7 cellular contexts compared by ENCODE assay signal in the genomic region with DNA sequence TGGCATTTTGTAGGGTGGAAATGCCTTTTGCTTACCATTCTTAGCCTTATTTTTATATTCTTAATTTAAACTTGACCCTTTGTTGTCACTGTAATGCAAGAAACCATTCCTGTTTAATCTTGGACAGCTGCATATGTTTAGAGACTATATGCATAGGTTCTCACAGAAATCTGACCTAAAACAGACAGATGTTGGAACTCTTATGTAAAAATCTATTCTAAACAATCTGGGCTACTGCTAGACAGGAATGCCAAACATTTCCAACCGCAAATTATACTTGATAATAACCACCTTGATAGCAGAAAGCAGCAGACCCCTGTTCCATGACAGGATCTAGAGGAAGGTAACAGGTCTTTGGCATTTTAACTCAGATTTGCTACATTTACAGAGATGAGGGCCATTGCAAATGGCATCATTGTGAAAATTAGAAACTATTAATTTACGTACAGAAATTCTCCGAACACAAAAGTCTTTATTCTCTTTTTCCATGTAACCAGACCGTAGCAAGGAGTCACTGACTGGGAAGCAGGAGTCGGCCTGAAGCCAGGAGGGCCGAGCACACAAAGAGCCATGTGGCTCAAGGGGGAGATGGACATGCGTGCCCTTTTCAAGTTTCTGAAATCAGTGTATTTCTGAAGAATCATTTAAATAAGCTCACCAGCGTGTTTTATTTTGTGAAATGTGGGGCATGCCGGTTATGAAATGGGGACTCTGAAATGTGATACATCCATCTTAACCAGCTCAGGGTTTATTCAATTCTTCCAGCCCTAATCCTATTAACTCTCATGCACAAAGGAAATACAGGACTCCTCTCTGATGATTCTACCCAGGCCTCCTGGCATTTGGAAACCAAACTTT.
A peak's percentile ranks its signal among the peaks of the same experiment; 100 is the strongest.
DNase-seq lines count a peak whose midpoint lies in the region; ATAC-seq and TF ChIP-seq lines count a peak whose summit lies in the region.

No MANE protein-coding gene starts in this region.

- no peak overlapping the region for H3K27ac Mint-ChIP-seq in activated CD4-positive, alpha-beta T cell treated with anti-CD3 and anti-CD28 coated beads, Interleukin-2, amount 10 ng/mL, durations not matched to agents 24 days and 14 days

- H3K9me3 ChIP-seq in tibial artery: no peaks in the 10 kb centered on the region

- H3K36me3 Mint-ChIP-seq in activated CD4-positive, alpha-beta T cell treated with anti-CD3 and anti-CD28 coated beads, Interleukin-2, amount 10 ng/mL, durations not matched to agents 24 days and 14 days (ENCODE audit: low read depth): no peaks in the 10 kb centered on the region

- peaks cover 0 to 80% (median 41%) of the 10 kb centered on the region in 4 donors for H3K4me1 ChIP-seq in tibial artery

- no peaks in the 10 kb centered on the region for H3K9me3 Mint-ChIP-seq in activated CD4-positive, alpha-beta T cell treated with anti-CD3 and anti-CD28 coated beads, Interleukin-2, amount 10 ng/mL, durations not matched to agents 24 days and 14 days

- H3K36me3 ChIP-seq in tibial artery: no peaks in the 10 kb centered on the region

- TF ChIP-seq CTCF in tibial artery (IDR thresholded peaks at IDR 0.05): no peak

- H3K27ac ChIP-seq in cingulate gyrus (ENCODE audit: low read depth, low read length) (peak overlapping the region; percentile 7), tibial artery (peak overlapping the region; percentile 80)

- intact Hi-C loops in tibial artery (cut with DNase I; ENCODE audit: low total_unique reads): no loop called here
- intact Hi-C loops in activated CD4-positive, alpha-beta T cell treated with anti-CD3 and anti-CD28 coated beads, Interleukin-2, amount 10 ng/mL, durations not matched to agents 24 days and 14 days (cut with micrococcal nuclease): no loop called here

- peak; percentile 23 for DNase-seq in NCI-H2227 (lab: John Stamatoyannopoulos, UW; ENCODE audit: unreplicated experiment)
- peak; percentile 68 for DNase-seq in medulla oblongata (ENCODE audit: extremely low spot score)
- DNase-seq in tibial artery: peak; percentile 51 to 74
- DNase-seq in COR-L47 (lab: John Stamatoyannopoulos, UW): no peak
- no peak for DNase-seq in activated CD4-positive, alpha-beta T cell treated with anti-CD3 and anti-CD28 coated beads, Interleukin-2, amount 10 ng/mL, durations not matched to agents 24 days and 14 days

- ATAC-seq in GM18511 (IDR thresholded peaks at IDR 0.05; ENCODE audit: unreplicated experiment): no peak

- H3K27me3 ChIP-seq in tibial artery: no peaks in the 10 kb centered on the region

- peaks cover 3% of the 10 kb centered on the region for H3K27me3 Mint-ChIP-seq in activated CD4-positive, alpha-beta T cell treated with anti-CD3 and anti-CD28 coated beads, Interleukin-2, amount 10 ng/mL, durations not matched to agents 24 days and 14 days

- H3K4me1 Mint-ChIP-seq in activated CD4-positive, alpha-beta T cell treated with anti-CD3 and anti-CD28 coated beads, Interleukin-2, amount 10 ng/mL, durations not matched to agents 24 days and 14 days: peaks cover 47% of the 10 kb centered on the region

- no peak overlapping the region for H3K4me3 ChIP-seq in tibial artery

- no peak overlapping the region for H3K4me3 Mint-ChIP-seq in activated CD4-positive, alpha-beta T cell treated with anti-CD3 and anti-CD28 coated beads, Interleukin-2, amount 10 ng/mL, durations not matched to agents 24 days and 14 days

Comparison
In these comparisons a context has a peak if more than half of its experiments do, and no peak if none do; other contexts are left out.
1. DNase-seq: peak in NCI-H2227 (single experiment), medulla oblongata (single experiment) and tibial artery (2 of 2); none in COR-L47 (single experiment) and activated CD4-positive, alpha-beta T cell treated with anti-CD3 and anti-CD28 coated beads, Interleukin-2, amount 10 ng/mL, durations not matched to agents 24 days and 14 days (single experiment).